ENCODE assay signal across 18 cellular contexts in the genomic region with DNA sequence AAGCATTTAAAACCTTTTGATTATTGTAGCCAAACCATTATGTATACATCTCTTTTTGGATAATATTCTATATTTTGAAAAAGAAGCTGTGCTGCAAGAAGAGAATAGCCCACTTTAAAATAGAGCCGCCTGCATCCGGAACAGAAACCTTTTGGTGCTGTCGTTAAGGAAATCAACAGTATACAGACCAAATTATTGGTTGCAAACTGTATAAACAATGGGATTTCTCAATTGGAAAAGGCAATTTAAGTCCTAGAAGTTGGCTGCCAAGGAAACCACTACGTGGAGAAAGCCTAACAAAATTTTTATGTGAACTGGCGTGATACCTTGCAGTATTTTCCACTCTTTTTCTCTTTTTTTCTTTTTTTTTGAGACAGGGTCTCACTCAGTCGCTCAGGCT. TPM values are rescaled to one million over a fixed set of nuclear protein-coding genes. Genes with fewer than 3 reads are reported as not detected.
DNase-seq lines count a peak whose midpoint lies in the region; ATAC-seq, FAIRE-seq and TF ChIP-seq lines count a peak whose summit lies in the region.
"Had no signal": no experiment of that assay in that cellular context is flagged by ENCODE, and none has a peak within 500 bp of the region (broad histone marks: within the 10 kb centered on the region; RNA-seq: fewer than 3 reads in every experiment).

No MANE protein-coding gene starts in this region.

- CTCF ChIA-PET in IMR-90 (lab: Yijun Ruan, JAX) (no interaction called here), endothelial cell of umbilical vein (lab: Charles Lee) (interaction anchor here (0.8 kb wide), 1 partner anchor 16 kb away, joined by 3 read pairs; no protein-coding TSS in a partner anchor)

- no peak for TF ChIP-seq CTCF in IMR-90 (conservative IDR thresholded peaks at IDR 0.05; ENCODE audit: low read depth, low read length)
- no peak for TF ChIP-seq CTCF in endothelial cell of umbilical vein (IDR thresholded peaks at IDR 0.05; ENCODE audit: extremely low read depth in 1 of 2, insufficient read depth in 1 of 2, low read depth in 1 of 2, low read length in 2 of 2)
- no peak for TF ChIP-seq CTCF in lower lobe of right lung (IDR thresholded peaks at IDR 0.05)
- no peak for TF ChIP-seq CTCF in upper lobe of right lung (IDR thresholded peaks at IDR 0.05)
- no peak for TF ChIP-seq CTCF in right atrium auricular region (IDR thresholded peaks at IDR 0.05)

- ATAC-seq in IMR-90 (ENCODE audit: low read depth) = no peak
- ATAC-seq in lower lobe of right lung = peak in 1 of 2 donors; percentile 63
- ATAC-seq in upper lobe of right lung = no peak
- ATAC-seq: PC-3 had no signal

- H2AFZ ChIP-seq in IMR-90 (replicated peaks; ENCODE audit: low read length, poor library complexity) (no peak overlapping the region), endothelial cell of umbilical vein (ENCODE audit: low read depth, low read length) (no peak overlapping the region)

- in situ Hi-C loops in IMR-90 (cut with MboI; ENCODE audit: low sequenced_read_pairs) = no loop called here

- no peak overlapping the region for H2AK5ac ChIP-seq in IMR-90 (ENCODE audit: low read depth, low read length)

- H3K9me1 ChIP-seq in IMR-90 (ENCODE audit: insufficient read depth, low read length) (0 out of 2 replicates have a peak, but pooled peaks cover 6% of the 10 kb centered on the region), endothelial cell of umbilical vein (replicated peaks; ENCODE audit: control insufficient read depth, extremely low read depth, insufficient read depth, low read length) (no peaks in the 10 kb centered on the region)

- intact Hi-C loops in IMR-90 (cut with micrococcal nuclease) (no loop called here), endothelial cell of umbilical vein (cut with micrococcal nuclease) (no loop called here), lower lobe of right lung (cut with DNase I) (no loop called here), upper lobe of right lung (cut with DNase I) (no loop called here)

- H4K91ac ChIP-seq in IMR-90 (ENCODE audit: insufficient read depth, low read depth, low read length) = no peak overlapping the region

- H4K5ac ChIP-seq in IMR-90 (ENCODE audit: low read depth, low read length) = no peak overlapping the region

- no peak for FAIRE-seq in endothelial cell of umbilical vein (lab: Jason Lieb, UNC)

- no peak overlapping the region for H2BK20ac ChIP-seq in IMR-90 (ENCODE audit: low read depth, low read length)

- H3K9me3 ChIP-seq in IMR-90 (ENCODE audit: control insufficient read depth, insufficient read depth, low read length) = no peaks in the 10 kb centered on the region
- H3K9me3 ChIP-seq in endothelial cell of umbilical vein (replicated peaks; ENCODE audit: control insufficient read depth, insufficient read depth, low read length) = no peaks in the 10 kb centered on the region
- no peaks in the 10 kb centered on the region for H3K9me3 ChIP-seq in lower lobe of right lung
- H3K9me3 ChIP-seq in upper lobe of right lung = no peaks in the 10 kb centered on the region
- no peaks in the 10 kb centered on the region for H3K9me3 ChIP-seq in right atrium auricular region
- H3K9me3 ChIP-seq: Caco-2 had no signal

- H3K4me2 ChIP-seq in IMR-90 (ENCODE audit: low read depth, low read length) = no peak overlapping the region; the same call in 1 of the 2 replicates
- no peak overlapping the region for H3K4me2 ChIP-seq in endothelial cell of umbilical vein (ENCODE audit: insufficient read depth, low read length)

- no peak overlapping the region for H3K56ac ChIP-seq in IMR-90 (ENCODE audit: extremely low read depth, insufficient read depth, low read length)

- dilution Hi-C loops in IMR-90 (cut with HindIII; ENCODE audit: low sequenced_read_pairs, unreplicated experiment) = no loop called here
- dilution Hi-C loops in endothelial cell of umbilical vein (cut with MboI; ENCODE audit: extremely low pct_ligation_motif_present, low sequenced_read_pairs) = no loop called here

- H2BK5ac ChIP-seq in IMR-90 (ENCODE audit: low read depth, low read length, poor library complexity, severe bottlenecking) = no peak overlapping the region

- H2BK120ac ChIP-seq in IMR-90 (ENCODE audit: low read depth, low read length) = no peak overlapping the region

- H4K8ac ChIP-seq in IMR-90 (ENCODE audit: low read depth in 2 of 2, low read length in 2 of 2) = no peak overlapping the region

- no peak overlapping the region for H2BK15ac ChIP-seq in IMR-90 (ENCODE audit: low read depth, low read length)

- H3K79me2 ChIP-seq in endothelial cell of umbilical vein (ENCODE audit: control insufficient read depth, insufficient read depth, low read length) = peaks cover 55% of the 10 kb centered on the region

- H3K36me3 ChIP-seq in IMR-90 (ENCODE audit: control insufficient read depth, insufficient read depth, low read length) = peaks cover 1% of the 10 kb centered on the region; the same call in 1 of the 2 replicates
- no peaks in the 10 kb centered on the region for H3K36me3 ChIP-seq in endothelial cell of umbilical vein (ENCODE audit: control insufficient read depth in 2 of 2, extremely low read depth in 1 of 2, insufficient read depth in 2 of 2, low read length in 2 of 2)
- peaks cover 5% of the 10 kb centered on the region for H3K36me3 ChIP-seq in lower lobe of right lung
- no peaks in the 10 kb centered on the region for H3K36me3 ChIP-seq in upper lobe of right lung
- H3K36me3 ChIP-seq in right atrium auricular region = no peaks in the 10 kb centered on the region

- no CpG with 5 or more reads among the region's 6 CpGs for WGBS in IMR-90 (ENCODE audit: extremely low coverage in 2 of 2, insufficient read length in 1 of 2), 2 experiments

- H4K20me1 ChIP-seq in IMR-90 (ENCODE audit: insufficient read depth, low read length) (peaks cover 3% of the 10 kb centered on the region), endothelial cell of umbilical vein (replicated peaks; ENCODE audit: control insufficient read depth, extremely low read depth, insufficient read depth, low read length) (no peaks in the 10 kb centered on the region)

- H3K4me1 ChIP-seq in IMR-90 (ENCODE audit: control insufficient read depth, insufficient read depth, low read length) (no peaks in the 10 kb centered on the region; the same call in none of the 2 replicates), endothelial cell of umbilical vein (ENCODE audit: control insufficient read depth, extremely low read depth, insufficient read depth, low read length) (no peaks in the 10 kb centered on the region), lower lobe of right lung (peaks cover 28% of the 10 kb centered on the region), upper lobe of right lung (peaks cover 11% of the 10 kb centered on the region), right atrium auricular region (peaks cover 0 to 26% of the 10 kb centered on the region in 2 donors)
- H3K4me1 ChIP-seq: Caco-2 had no signal

- H3K27ac ChIP-seq in IMR-90 (ENCODE audit: insufficient read depth, low read length) (no peak overlapping the region), endothelial cell of umbilical vein (ENCODE audit: insufficient read depth, low read depth, low read length) (no peak overlapping the region), lower lobe of right lung (peak overlapping the region; percentile 58), upper lobe of right lung (peak overlapping the region; percentile 53), right atrium auricular region (no peak overlapping the region)

- H3K27me3 ChIP-seq in IMR-90 (ENCODE audit: control insufficient read depth, insufficient read depth, low read length) (no peaks in the 10 kb centered on the region), endothelial cell of umbilical vein (ENCODE audit: control insufficient read depth in 2 of 2, insufficient read depth in 2 of 2, low read length in 2 of 2) (no peaks in the 10 kb centered on the region), lower lobe of right lung (ENCODE audit: low read depth) (no peaks in the 10 kb centered on the region), upper lobe of right lung (no peaks in the 10 kb centered on the region), right atrium auricular region (no peaks in the 10 kb centered on the region)

- H3K18ac ChIP-seq in IMR-90 (ENCODE audit: low read depth, low read length) = no peak overlapping the region

- peaks cover 34 to 43% of the 10 kb centered on the region in 2 experiments for H3K79me1 ChIP-seq in IMR-90 (ENCODE audit: low read depth in 1 of 2, low read length in 2 of 2)

- TF ChIP-seq RAD21 in IMR-90 (IDR thresholded peaks at IDR 0.05; ENCODE audit: low read length) = no peak

- H3K4ac ChIP-seq in IMR-90 (ENCODE audit: low read depth, low read length) = no peak overlapping the region

- BruUV-seq in IMR-90 (replicated peaks; lab: Mats Ljungman, UMichigan) (no TSS peak), endothelial cell of umbilical vein (replicated peaks; lab: Mats Ljungman, UMichigan) (no TSS peak)

- POLR2A ChIA-PET in IMR-90 (lab: Charles Lee; ENCODE audit: unreplicated experiment) = no interaction called here
- POLR2A ChIA-PET in endothelial cell of umbilical vein (lab: Charles Lee) = no interaction called here

- H3K23ac ChIP-seq in IMR-90 (ENCODE audit: low read depth, low read length) = no peak overlapping the region

- H3K4me3 ChIP-seq in IMR-90 (ENCODE audit: insufficient read depth, low read depth, low read length) (no peak overlapping the region), endothelial cell of umbilical vein (replicated peaks in 1 of 3; ENCODE audit: insufficient read depth in 1 of 3, low read depth in 1 of 3, low read length in 3 of 3) (no peak overlapping the region), lower lobe of right lung (no peak overlapping the region), upper lobe of right lung (no peak overlapping the region), right atrium auricular region (no peak overlapping the region)

- H3K9ac ChIP-seq in IMR-90 (ENCODE audit: low read depth, low read length) (no peak overlapping the region), endothelial cell of umbilical vein (replicated peaks; ENCODE audit: extremely low read depth, insufficient read depth, low read length) (no peak overlapping the region)

- no peak for TF ChIP-seq POLR2A in IMR-90 (IDR thresholded peaks at IDR 0.05; ENCODE audit: low read depth, low read length)
- no peak for TF ChIP-seq POLR2A in endothelial cell of umbilical vein (IDR thresholded peaks at IDR 0.05; ENCODE audit: low read depth, low read length)

- DNase-seq in IMR-90 = peak; percentile 8
- DNase-seq in endothelial cell of umbilical vein (ENCODE audit: low read depth, low spot score) = peak; percentile 21
- DNase-seq in lower lobe of right lung = no peak
- DNase-seq in upper lobe of right lung = no peak
- no peak for DNase-seq in RKO (ENCODE audit: low spot score)
- no peak for DNase-seq in epidermal melanocyte (ENCODE audit: insufficient read length, low spot score)
- no peak for DNase-seq in right atrium auricular region (ENCODE audit: low spot score)
- DNase-seq: Caco-2; CD4-positive, alpha-beta T cell; DMS 273 treated with DMSO at 0.1 percent for 48 hours; DMS79 treated with DMSO at 0.1 percent for 48 hours; HCEC 1CT; NCI-H1694; NCI-H446; NCI-H526; PC-3; RPMI8226; SHP77 had no signal

- H3K14ac ChIP-seq in IMR-90 (replicated peaks; ENCODE audit: low read depth, low read length) = no peak overlapping the region

- no peak overlapping the region for H2AK9ac ChIP-seq in IMR-90 (replicated peaks; ENCODE audit: low read depth, low read length, poor library complexity)

RNA-seq across cellular contexts. Expression of a gene that starts 25.8 kb away (rescaled TPM):
- total RNA-seq in IMR-90 (2012; rRNA removed) (43.6 and 69.4 TPM in 2 replicates), endothelial cell of umbilical vein (37.2 TPM in 2 replicates), lower lobe of right lung (43.7 TPM), upper lobe of right lung (53.1 TPM), right atrium auricular region (10 to 100 TPM; 26.8 to 29.1 TPM)
- polyA plus RNA-seq in IMR-90 (2012; rRNA removed) (14.7 and 19.0 TPM in 2 replicates), endothelial cell of umbilical vein (20.4 and 22.9 TPM in 2 replicates)
- 8.0 and 8.4 TPM in 2 replicates for polyA plus RNA-seq in IMR-90 (2012; cell fraction: cytosol; rRNA removed)
- 7.2 and 17.4 TPM in 2 replicates for polyA plus RNA-seq in IMR-90 (2012; cell fraction: nucleus; rRNA removed; ENCODE audit: low replicate concordance)
- 19.7 and 19.9 TPM in 2 replicates for polyA plus RNA-seq in endothelial cell of umbilical vein (2011; cell fraction: cytosol; rRNA removed)
- 23.2 TPM in 2 replicates for polyA plus RNA-seq in endothelial cell of umbilical vein (2011; cell fraction: nucleus; rRNA removed)
- polyA plus RNA-seq in endothelial cell of umbilical vein (2012) = 26.6 and 35.3 TPM in 2 replicates
- 39.5 and 43.1 TPM in 2 replicates for polyA minus RNA-seq in endothelial cell of umbilical vein
- 29.4 TPM for polyA minus RNA-seq in endothelial cell of umbilical vein (2011; cell fraction: cytosol; rRNA and poly(A)+ RNA removed)
- polyA minus RNA-seq in endothelial cell of umbilical vein (2011; cell fraction: nucleus; rRNA and poly(A)+ RNA removed) = 28.5 and 32.0 TPM in 2 replicates

Comparison
In these comparisons a context has a peak if more than half of its experiments do, and no peak if none do; other contexts are left out.
1. DNase-seq: peak in IMR-90 (single experiment) and endothelial cell of umbilical vein (single experiment); none in lower lobe of right lung (single experiment), upper lobe of right lung (single experiment), RKO (single experiment), epidermal melanocyte (single experiment) and right atrium auricular region (single experiment).
2. H3K27ac ChIP-seq: peak in lower lobe of right lung (single experiment) and upper lobe of right lung (single experiment); none in IMR-90 (single experiment), endothelial cell of umbilical vein (single experiment) and right atrium auricular region (0 of 2).